Comparison of ENCODE assay signal across 8 cellular contexts in the genomic region with DNA sequence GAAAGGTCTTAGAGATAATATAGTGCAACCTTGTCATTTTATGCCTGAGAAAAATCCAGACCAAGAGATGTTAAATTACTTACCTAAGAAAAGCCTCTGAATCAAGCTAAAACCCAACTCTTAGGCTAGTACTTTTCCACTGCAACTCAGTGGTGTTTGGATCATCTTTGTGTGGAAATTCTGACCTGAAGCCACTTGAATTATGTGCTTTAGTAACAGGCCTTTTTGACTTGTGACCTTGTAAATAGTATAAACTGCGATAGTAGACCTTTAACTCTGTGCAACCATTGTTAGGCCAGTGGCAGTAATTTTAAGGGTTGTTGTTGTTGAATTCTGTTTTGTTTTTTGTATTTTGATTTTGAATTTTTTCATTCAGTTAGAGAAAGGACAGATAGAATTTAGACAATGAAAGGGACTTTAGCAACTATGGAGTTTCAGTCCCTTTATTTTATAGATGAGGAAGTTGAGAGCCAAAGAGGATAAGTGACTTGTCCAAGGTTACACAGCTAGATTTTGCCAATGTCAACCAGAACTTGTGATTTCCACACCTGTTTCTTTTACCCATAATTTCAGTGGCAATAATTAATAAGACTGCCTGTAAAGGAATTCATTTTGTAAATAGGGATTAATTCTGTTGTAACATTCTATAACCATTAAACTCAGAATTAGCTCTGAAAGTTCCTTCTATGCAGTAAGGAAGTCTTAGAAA. TPM values are rescaled to one million over a fixed set of nuclear protein-coding genes. Genes with fewer than 3 reads are reported as not detected.
DNase-seq lines count a peak whose midpoint lies in the region; ATAC-seq, FAIRE-seq and TF ChIP-seq lines count a peak whose summit lies in the region.
"Not testable (repeated sequence)": the region's sequence is repeated elsewhere in the genome, so short reads cannot be mapped to it uniquely, and the experiment has no call there.

No MANE protein-coding gene starts in this region.

- not testable (repeated sequence) for H3K4me3 Mint-ChIP-seq in dendritic cell treated with granulocyte-macrophage colony-stimulating factor and Interleukin-4, amounts not matched to agents 40 ng/mL and 50 ng/mL, for 4 days

- not testable (repeated sequence) for TF ChIP-seq EP300 in stomach (IDR thresholded peaks at IDR 0.05)

- not testable (repeated sequence) for DNase-seq in GM19239 (ENCODE audit: insufficient read length, low spot score); adipocyte (ENCODE audit: low read depth); kidney; stomach
- DNase-seq in body of pancreas, result peak in 1 of 4 donors; percentile 25

- peaks cover 74% of the 10 kb centered on the region for H3K36me3 ChIP-seq in adipocyte (ENCODE audit: control insufficient read depth, insufficient read depth, low read length, severe bottlenecking)
- H3K36me3 ChIP-seq in body of pancreas (replicated peaks in 1 of 2; ENCODE audit: insufficient read depth in 1 of 2, low read depth in 2 of 2), result not testable (repeated sequence)
- H3K36me3 ChIP-seq in kidney (ENCODE audit: control insufficient read depth in 1 of 2, insufficient read depth in 2 of 2, low read length in 2 of 2), result peaks cover 8 to 30% of the 10 kb centered on the region in 2 donors
- peaks cover 4 to 11% (median 6%) of the 10 kb centered on the region in 4 donors for H3K36me3 ChIP-seq in liver (ENCODE audit: control insufficient read depth in 4 of 4, insufficient read depth in 3 of 4, low read depth in 1 of 4, low read length in 3 of 4)
- peaks cover 76% of the 10 kb centered on the region for H3K36me3 ChIP-seq in neutrophil
- peaks cover 18 to 90% (median 76%) of the 10 kb centered on the region in 4 donors for H3K36me3 ChIP-seq in stomach

- not testable (repeated sequence) for H3K27me3 ChIP-seq in adipocyte (replicated peaks; ENCODE audit: control insufficient read depth, insufficient read depth, low read length); body of pancreas; liver (ENCODE audit: control insufficient read depth in 4 of 4, insufficient read depth in 4 of 4, low read length in 3 of 4); neutrophil; stomach

- peak overlapping the region in 3 of 4 donors; percentile 65 to 81 (median 70) for H3K27ac ChIP-seq in body of pancreas
- not testable (repeated sequence) for H3K27ac ChIP-seq in kidney (ENCODE audit: low read depth in 2 of 2, low read length in 2 of 2); liver (ENCODE audit: low read depth in 1 of 2, low read length in 2 of 2)
- H3K27ac ChIP-seq in neutrophil, result peak overlapping the region; percentile 62
- peak overlapping the region in 3 of 5 donors; percentile 4 to 29 (median 14) for H3K27ac ChIP-seq in stomach

- not testable (repeated sequence) for H3K27me3 Mint-ChIP-seq in dendritic cell treated with granulocyte-macrophage colony-stimulating factor and Interleukin-4, amounts not matched to agents 40 ng/mL and 50 ng/mL, for 4 days

- ATAC-seq in body of pancreas, result peak; percentile 72

- TF ChIP-seq RAD21 in liver (IDR thresholded peaks at IDR 0.05), result not testable (repeated sequence)

- intact Hi-C loops in body of pancreas (cut with DNase I); dendritic cell treated with granulocyte-macrophage colony-stimulating factor and Interleukin-4, amounts not matched to agents 40 ng/mL and 50 ng/mL, for 4 days (cut with micrococcal nuclease); kidney (cut with DNase I); stomach (cut with DNase I; ENCODE audit: low total_unique reads): not testable (repeated sequence)

- peak; percentile 18 for FAIRE-seq in GM19239 (lab: Jason Lieb, UNC)
- FAIRE-seq in kidney (lab: Jason Lieb, UNC), result peak; percentile 29

- H3K36me3 Mint-ChIP-seq in dendritic cell treated with granulocyte-macrophage colony-stimulating factor and Interleukin-4, amounts not matched to agents 40 ng/mL and 50 ng/mL, for 4 days (ENCODE audit: low read depth), result peaks cover 76% of the 10 kb centered on the region

- WGBS in body of pancreas, 2 donors, result 29 to 33% methylated on average over 1 of the region's 1 CpG
- WGBS in liver, result 39% methylated on average over 1 of the region's 1 CpG
- WGBS in stomach, 5 donors, result 53 to 95% (median 70%) methylated on average over 1 of the region's 1 CpG

- not testable (repeated sequence) for H3K4me1 Mint-ChIP-seq in dendritic cell treated with granulocyte-macrophage colony-stimulating factor and Interleukin-4, amounts not matched to agents 40 ng/mL and 50 ng/mL, for 4 days (ENCODE audit: low read depth)

- H3K4me1 ChIP-seq in adipocyte (ENCODE audit: control insufficient read depth, insufficient read depth, low read length) (peaks cover 31% of the 10 kb centered on the region), body of pancreas (peaks cover 47% of the 10 kb centered on the region), liver (ENCODE audit: control insufficient read depth in 4 of 4, insufficient read depth in 4 of 4, low read length in 3 of 4) (peaks cover 8 to 20% (median 14%) of the 10 kb centered on the region in 4 donors)
- not testable (repeated sequence) for H3K4me1 ChIP-seq in kidney (ENCODE audit: control insufficient read depth in 1 of 2, insufficient read depth in 1 of 2, low read depth in 1 of 2, low read length in 2 of 2); neutrophil (ENCODE audit: control insufficient read depth in 1 of 2, insufficient read depth in 1 of 2, low read depth in 1 of 2, low read length in 1 of 2); stomach

- H3K9me3 ChIP-seq in adipocyte (ENCODE audit: control insufficient read depth, low read length); body of pancreas; kidney (ENCODE audit: control insufficient read depth in 1 of 2, low read length in 2 of 2); liver (ENCODE audit: control insufficient read depth in 4 of 4, low read length in 3 of 4); neutrophil; stomach: not testable (repeated sequence)

- not testable (repeated sequence) for TF ChIP-seq POLR2A in body of pancreas (IDR thresholded peaks at IDR 0.05); stomach (IDR thresholded peaks at IDR 0.05)

- not testable (repeated sequence) for H3K4me3 ChIP-seq in adipocyte (ENCODE audit: low read length); body of pancreas; kidney (ENCODE audit: low read length in 2 of 2); liver (ENCODE audit: low read depth in 1 of 3, low read length in 3 of 3); neutrophil (ENCODE audit: low read depth in 1 of 2, low read length in 1 of 2); stomach

- H3K9ac ChIP-seq in adipocyte (ENCODE audit: low read length), result peak overlapping the region; percentile 51
- not testable (repeated sequence) for H3K9ac ChIP-seq in kidney (ENCODE audit: low read length in 2 of 2); liver (ENCODE audit: low read depth in 1 of 2, low read length in 2 of 2)

- not testable (repeated sequence) for H3K9me3 Mint-ChIP-seq in dendritic cell treated with granulocyte-macrophage colony-stimulating factor and Interleukin-4, amounts not matched to agents 40 ng/mL and 50 ng/mL, for 4 days

- H3K27ac Mint-ChIP-seq in dendritic cell treated with granulocyte-macrophage colony-stimulating factor and Interleukin-4, amounts not matched to agents 40 ng/mL and 50 ng/mL, for 4 days, result peak overlapping the region; percentile 59

- not testable (repeated sequence) for TF ChIP-seq CTCF in body of pancreas (IDR thresholded peaks at IDR 0.05); kidney (IDR thresholded peaks at IDR 0.05; ENCODE audit: borderline replicate concordance, extremely low read depth, insufficient read depth); liver (IDR thresholded peaks at IDR 0.05; ENCODE audit: low read depth, low read length, missing input control); neutrophil (IDR thresholded peaks at IDR 0.05); stomach (IDR thresholded peaks at IDR 0.05)

TF ChIP-seq in liver, 16 proteins besides CTCF, POLR2A, EP300 and RAD21:
- TF ChIP-seq RXRA (IDR thresholded peaks at IDR 0.05) (peak in 1 of 2 donors; percentile 16), HNF4A (conservative IDR thresholded peaks at IDR 0.05) (peak; percentile 0 to 29)

RNA-seq across cellular contexts. Expression of gene RABGEF1, which starts 43.5 kb away (rescaled TPM):
- 10 to 100 TPM; 21.8 to 28.3 TPM for total RNA-seq in body of pancreas
- total RNA-seq in kidney, result 26.8 TPM
- polyA plus RNA-seq in kidney (ENCODE audit: insufficient read depth, low read depth, low replicate concordance), result 12.8 TPM
- 10 to 100 TPM in 1 of 2 donors, 1 to 10 TPM in 1; 7.9 to 14.0 TPM for total RNA-seq in liver
- polyA plus RNA-seq in liver, result 1 to 10 TPM; 5.2 to 7.4 TPM
- total RNA-seq in stomach, result 10 to 100 TPM; 12.2 to 61.6 (median 26.8) TPM
- polyA plus RNA-seq in stomach, result 10 to 100 TPM; 10.1 to 16.2 (median 10.8) TPM
